1 cellular context compared by ENCODE assay signal in the genomic region with DNA sequence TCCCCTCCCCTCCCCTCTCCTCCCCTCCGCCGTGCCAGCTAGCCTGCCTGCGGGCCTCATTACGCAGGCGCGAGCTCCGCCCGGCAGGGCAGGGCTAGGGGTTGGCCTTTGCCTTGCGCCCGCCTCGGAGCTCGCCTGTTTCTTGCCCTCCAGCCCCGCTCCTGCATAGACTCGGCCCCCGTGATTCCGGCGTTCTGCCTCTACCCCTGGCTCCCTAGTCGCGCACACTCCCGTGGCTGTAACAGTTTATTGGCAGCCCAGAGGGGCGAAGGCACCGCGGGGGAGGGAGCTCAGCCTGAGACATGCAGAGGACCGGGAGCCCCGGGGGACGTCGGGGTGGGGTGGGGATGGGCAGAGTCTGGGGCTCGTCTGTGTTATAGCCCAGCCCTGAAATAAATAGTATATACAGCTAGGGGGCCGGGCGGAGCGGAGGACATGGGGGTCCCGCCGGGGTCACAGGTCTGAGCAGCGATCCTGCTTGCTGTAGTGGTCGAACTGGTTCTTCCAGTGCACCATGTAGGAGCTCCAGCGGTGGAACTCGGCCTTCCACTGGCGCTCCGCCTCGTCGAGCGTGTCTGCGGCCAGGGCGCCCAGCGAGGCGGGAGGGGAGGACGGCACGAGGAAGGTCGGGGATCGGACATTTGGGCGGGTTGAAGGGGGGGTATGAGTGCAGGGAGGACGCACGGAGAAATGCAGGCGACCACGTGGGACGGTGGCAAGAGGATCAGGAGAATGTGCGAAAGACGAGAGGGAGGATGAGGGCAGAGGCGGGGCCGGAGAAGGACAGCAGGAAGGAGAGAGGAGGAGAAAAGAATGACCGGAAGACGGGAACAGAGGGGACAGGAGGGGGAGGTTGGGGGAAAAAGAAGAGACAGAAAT.
TF ChIP-seq lines count a peak whose summit lies in the region.

No MANE protein-coding gene starts in this region.

TF ChIP-seq in HepG2, 621 proteins besides CTCF, POLR2A, EP300 and RAD21 (continued from another document and continues in another):
- TF ChIP-seq, protein P1, sequence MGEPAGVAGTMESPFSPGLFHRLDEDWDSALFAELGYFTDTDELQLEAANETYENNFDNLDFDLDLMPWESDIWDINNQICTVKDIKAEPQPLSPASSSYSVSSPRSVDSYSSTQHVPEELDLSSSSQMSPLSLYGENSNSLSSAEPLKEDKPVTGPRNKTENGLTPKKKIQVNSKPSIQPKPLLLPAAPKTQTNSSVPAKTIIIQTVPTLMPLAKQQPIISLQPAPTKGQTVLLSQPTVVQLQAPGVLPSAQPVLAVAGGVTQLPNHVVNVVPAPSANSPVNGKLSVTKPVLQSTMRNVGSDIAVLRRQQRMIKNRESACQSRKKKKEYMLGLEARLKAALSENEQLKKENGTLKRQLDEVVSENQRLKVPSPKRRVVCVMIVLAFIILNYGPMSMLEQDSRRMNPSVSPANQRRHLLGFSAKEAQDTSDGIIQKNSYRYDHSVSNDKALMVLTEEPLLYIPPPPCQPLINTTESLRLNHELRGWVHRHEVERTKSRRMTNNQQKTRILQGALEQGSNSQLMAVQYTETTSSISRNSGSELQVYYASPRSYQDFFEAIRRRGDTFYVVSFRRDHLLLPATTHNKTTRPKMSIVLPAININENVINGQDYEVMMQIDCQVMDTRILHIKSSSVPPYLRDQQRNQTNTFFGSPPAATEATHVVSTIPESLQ (CRISPR knock-in tag; conservative IDR thresholded peaks at IDR 0.05) = no peak
- TF ChIP-seq ZNF850 (CRISPR knock-in tag; conservative IDR thresholded peaks at IDR 0.05) (no peak), SRY (CRISPR knock-in tag; IDR thresholded peaks at IDR 0.05) (0 out of 2 replicates have a peak, but pooled peaks have one; percentile 66), AHR (CRISPR knock-in tag; IDR thresholded peaks at IDR 0.05) (no peak), MEF2D (CRISPR knock-in tag; IDR thresholded peaks at IDR 0.05) (no peak; the same call in 1 of the 2 replicates), ZNF225 (CRISPR knock-in tag; IDR thresholded peaks at IDR 0.05) (peak; percentile 87), ZKSCAN8 (CRISPR knock-in tag; IDR thresholded peaks at IDR 0.05; ENCODE audit: borderline replicate concordance) (no peak), KMT2A (CRISPR knock-in tag; IDR thresholded peaks at IDR 0.05) (no peak), EEA1 (CRISPR knock-in tag; IDR thresholded peaks at IDR 0.05; ENCODE audit: borderline replicate concordance) (peak; percentile 69; the same call in 1 of the 2 replicates), ZNF143 (CRISPR knock-in tag; IDR thresholded peaks at IDR 0.05) (no peak), DR1 (CRISPR knock-in tag; IDR thresholded peaks at IDR 0.05) (no peak; the same call in 1 of the 2 replicates), GABPA (IDR thresholded peaks at IDR 0.05; ENCODE audit: low read depth, low read length) (no peak), GABPA (CRISPR knock-in tag; IDR thresholded peaks at IDR 0.05; ENCODE audit: low read depth) (peak; percentile 66), ZNF30 (CRISPR knock-in tag; IDR thresholded peaks at IDR 0.05) (no peak), ZNF556 (CRISPR knock-in tag; IDR thresholded peaks at IDR 0.05; ENCODE audit: borderline replicate concordance) (peak; percentile 46; the same call in 1 of the 2 replicates), HNRNPK (IDR thresholded peaks at IDR 0.05; ENCODE audit: low read depth, low read length, poor library complexity, severe bottlenecking) (peak; percentile 3), KLF9 (CRISPR knock-in tag; IDR thresholded peaks at IDR 0.05; ENCODE audit: low read depth) (no peak), ZBTB7B (CRISPR knock-in tag; IDR thresholded peaks at IDR 0.05) (no peak), ZNF296 (CRISPR knock-in tag; conservative IDR thresholded peaks at IDR 0.05) (peak; percentile 78), BRCA1 (CRISPR knock-in tag; IDR thresholded peaks at IDR 0.05) (no peak), EED (CRISPR knock-in tag; IDR thresholded peaks at IDR 0.05) (0 out of 2 replicates have a peak, but pooled peaks have one; percentile 42), SNAI1 (CRISPR knock-in tag; IDR thresholded peaks at IDR 0.05; ENCODE audit: borderline replicate concordance) (no peak), NKX3-1 (CRISPR knock-in tag; IDR thresholded peaks at IDR 0.05) (no peak), ZNF232 (CRISPR knock-in tag; IDR thresholded peaks at IDR 0.05; ENCODE audit: borderline replicate concordance) (peak; percentile 70; the same call in 1 of the 2 replicates), MLLT10 (CRISPR knock-in tag; IDR thresholded peaks at IDR 0.05) (no peak), ZNF775 (CRISPR knock-in tag; IDR thresholded peaks at IDR 0.05; ENCODE audit: borderline replicate concordance) (0 out of 2 replicates have a peak, but pooled peaks have one; percentile 44), ZSCAN21 (CRISPR knock-in tag; IDR thresholded peaks at IDR 0.05; ENCODE audit: borderline replicate concordance) (peak; percentile 88; the same call in 1 of the 2 replicates), ZNF563 (CRISPR knock-in tag; IDR thresholded peaks at IDR 0.05) (peak; percentile 73), ZFP36 (IDR thresholded peaks at IDR 0.05; ENCODE audit: borderline replicate concordance, low read depth, low read length, partially characterized antibody) (no peak), TAF1 (CRISPR knock-in tag; IDR thresholded peaks at IDR 0.05) (peak; percentile 61), BCL6 (CRISPR knock-in tag; IDR thresholded peaks at IDR 0.05) (no peak), STAG1 (CRISPR knock-in tag; IDR thresholded peaks at IDR 0.05) (no peak)
- TF ChIP-seq, protein P2, sequence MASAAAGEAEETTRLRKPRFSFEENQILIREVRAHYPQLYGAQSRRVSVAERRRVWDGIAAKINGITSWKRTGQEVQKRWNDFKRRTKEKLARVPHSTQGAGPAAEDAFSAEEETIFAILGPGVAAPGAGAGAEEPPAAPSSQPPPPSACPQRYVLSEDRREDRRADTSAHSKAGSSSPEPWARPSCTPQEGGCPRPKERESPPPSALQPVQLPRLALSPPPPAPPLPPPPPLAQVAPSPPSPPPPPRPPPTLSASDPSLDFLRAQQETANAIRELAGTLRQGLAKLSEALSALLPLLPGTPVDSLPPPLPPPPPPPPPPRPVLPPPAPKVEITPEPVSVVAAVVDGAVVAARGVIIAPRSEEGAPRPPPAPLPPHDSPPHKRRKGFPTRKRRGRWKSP (CRISPR knock-in tag; IDR thresholded peaks at IDR 0.05) = peak; percentile 77
- TF ChIP-seq, protein P3, sequence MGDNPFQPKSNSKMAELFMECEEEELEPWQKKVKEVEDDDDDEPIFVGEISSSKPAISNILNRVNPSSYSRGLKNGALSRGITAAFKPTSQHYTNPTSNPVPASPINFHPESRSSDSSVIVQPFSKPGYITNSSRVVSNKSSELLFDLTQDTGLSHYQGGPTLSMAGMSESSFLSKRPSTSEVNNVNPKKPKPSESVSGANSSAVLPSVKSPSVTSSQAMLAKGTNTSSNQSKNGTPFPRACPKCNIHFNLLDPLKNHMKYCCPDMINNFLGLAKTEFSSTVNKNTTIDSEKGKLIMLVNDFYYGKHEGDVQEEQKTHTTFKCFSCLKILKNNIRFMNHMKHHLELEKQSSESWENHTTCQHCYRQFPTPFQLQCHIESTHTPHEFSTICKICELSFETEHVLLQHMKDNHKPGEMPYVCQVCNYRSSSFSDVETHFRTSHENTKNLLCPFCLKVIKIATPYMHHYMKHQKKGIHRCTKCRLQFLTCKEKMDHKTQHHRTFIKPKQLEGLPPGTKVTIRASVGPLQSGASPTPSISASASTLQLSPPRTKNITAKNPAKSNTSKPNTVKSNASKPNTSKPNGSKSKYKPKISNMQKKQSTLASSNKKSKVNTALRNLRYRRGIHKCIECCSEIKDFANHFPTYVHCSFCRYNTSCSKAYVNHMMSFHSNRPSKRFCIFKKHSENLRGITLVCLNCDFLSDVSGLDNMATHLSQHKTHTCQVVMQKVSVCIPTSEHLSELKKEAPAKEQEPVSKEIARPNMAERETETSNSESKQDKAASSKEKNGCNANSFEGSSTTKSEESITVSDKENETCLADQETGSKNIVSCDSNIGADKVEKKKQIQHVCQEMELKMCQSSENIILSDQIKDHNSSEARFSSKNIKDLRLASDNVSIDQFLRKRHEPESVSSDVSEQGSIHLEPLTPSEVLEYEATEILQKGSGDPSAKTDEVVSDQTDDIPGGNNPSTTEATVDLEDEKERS (CRISPR knock-in tag; IDR thresholded peaks at IDR 0.05) = peak; percentile 71
- TF ChIP-seq, protein P4, sequence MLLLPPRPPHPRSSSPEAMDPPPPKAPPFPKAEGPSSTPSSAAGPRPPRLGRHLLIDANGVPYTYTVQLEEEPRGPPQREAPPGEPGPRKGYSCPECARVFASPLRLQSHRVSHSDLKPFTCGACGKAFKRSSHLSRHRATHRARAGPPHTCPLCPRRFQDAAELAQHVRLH (CRISPR knock-in tag; IDR thresholded peaks at IDR 0.05; ENCODE audit: borderline replicate concordance, low read depth) = 0 out of 2 replicates have a peak, but pooled peaks have one; percentile 40
- TF ChIP-seq, protein P5, sequence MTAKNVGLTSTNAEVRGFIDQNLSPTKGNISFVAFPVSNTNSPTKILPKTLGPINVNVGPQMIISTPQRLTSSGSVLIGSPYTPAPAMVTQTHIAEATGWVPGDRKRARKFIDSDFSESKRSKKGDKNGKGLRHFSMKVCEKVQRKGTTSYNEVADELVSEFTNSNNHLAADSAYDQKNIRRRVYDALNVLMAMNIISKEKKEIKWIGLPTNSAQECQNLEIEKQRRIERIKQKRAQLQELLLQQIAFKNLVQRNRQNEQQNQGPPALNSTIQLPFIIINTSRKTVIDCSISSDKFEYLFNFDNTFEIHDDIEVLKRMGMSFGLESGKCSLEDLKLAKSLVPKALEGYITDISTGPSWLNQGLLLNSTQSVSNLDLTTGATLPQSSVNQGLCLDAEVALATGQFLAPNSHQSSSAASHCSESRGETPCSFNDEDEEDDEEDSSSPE (CRISPR knock-in tag; IDR thresholded peaks at IDR 0.05) = peak; percentile 20; the same call in 1 of the 2 replicates
- TF ChIP-seq, protein P6, sequence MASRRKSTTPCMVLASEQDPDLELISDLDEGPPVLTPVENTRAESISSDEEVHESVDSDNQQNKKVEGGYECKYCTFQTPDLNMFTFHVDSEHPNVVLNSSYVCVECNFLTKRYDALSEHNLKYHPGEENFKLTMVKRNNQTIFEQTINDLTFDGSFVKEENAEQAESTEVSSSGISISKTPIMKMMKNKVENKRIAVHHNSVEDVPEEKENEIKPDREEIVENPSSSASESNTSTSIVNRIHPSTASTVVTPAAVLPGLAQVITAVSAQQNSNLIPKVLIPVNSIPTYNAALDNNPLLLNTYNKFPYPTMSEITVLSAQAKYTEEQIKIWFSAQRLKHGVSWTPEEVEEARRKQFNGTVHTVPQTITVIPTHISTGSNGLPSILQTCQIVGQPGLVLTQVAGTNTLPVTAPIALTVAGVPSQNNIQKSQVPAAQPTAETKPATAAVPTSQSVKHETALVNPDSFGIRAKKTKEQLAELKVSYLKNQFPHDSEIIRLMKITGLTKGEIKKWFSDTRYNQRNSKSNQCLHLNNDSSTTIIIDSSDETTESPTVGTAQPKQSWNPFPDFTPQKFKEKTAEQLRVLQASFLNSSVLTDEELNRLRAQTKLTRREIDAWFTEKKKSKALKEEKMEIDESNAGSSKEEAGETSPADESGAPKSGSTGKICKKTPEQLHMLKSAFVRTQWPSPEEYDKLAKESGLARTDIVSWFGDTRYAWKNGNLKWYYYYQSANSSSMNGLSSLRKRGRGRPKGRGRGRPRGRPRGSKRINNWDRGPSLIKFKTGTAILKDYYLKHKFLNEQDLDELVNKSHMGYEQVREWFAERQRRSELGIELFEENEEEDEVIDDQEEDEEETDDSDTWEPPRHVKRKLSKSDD (CRISPR knock-in tag; IDR thresholded peaks at IDR 0.05; ENCODE audit: low read depth) = no peak; the same call in 1 of the 2 replicates
- TF ChIP-seq, protein P7, sequence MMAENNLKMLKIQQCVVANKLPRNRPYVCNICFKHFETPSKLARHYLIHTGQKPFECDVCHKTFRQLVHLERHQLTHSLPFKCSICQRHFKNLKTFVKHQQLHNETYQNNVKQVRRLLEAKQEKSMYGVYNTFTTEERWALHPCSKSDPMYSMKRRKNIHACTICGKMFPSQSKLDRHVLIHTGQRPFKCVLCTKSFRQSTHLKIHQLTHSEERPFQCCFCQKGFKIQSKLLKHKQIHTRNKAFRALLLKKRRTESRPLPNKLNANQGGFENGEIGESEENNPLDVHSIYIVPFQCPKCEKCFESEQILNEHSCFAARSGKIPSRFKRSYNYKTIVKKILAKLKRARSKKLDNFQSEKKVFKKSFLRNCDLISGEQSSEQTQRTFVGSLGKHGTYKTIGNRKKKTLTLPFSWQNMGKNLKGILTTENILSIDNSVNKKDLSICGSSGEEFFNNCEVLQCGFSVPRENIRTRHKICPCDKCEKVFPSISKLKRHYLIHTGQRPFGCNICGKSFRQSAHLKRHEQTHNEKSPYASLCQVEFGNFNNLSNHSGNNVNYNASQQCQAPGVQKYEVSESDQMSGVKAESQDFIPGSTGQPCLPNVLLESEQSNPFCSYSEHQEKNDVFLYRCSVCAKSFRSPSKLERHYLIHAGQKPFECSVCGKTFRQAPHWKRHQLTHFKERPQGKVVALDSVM (CRISPR knock-in tag; IDR thresholded peaks at IDR 0.05) = no peak
- TF ChIP-seq, protein P8, sequence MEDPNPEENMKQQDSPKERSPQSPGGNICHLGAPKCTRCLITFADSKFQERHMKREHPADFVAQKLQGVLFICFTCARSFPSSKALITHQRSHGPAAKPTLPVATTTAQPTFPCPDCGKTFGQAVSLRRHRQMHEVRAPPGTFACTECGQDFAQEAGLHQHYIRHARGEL (CRISPR knock-in tag; IDR thresholded peaks at IDR 0.05) = 0 out of 2 replicates have a peak, but pooled peaks have one; percentile 68
- TF ChIP-seq, protein P9, sequence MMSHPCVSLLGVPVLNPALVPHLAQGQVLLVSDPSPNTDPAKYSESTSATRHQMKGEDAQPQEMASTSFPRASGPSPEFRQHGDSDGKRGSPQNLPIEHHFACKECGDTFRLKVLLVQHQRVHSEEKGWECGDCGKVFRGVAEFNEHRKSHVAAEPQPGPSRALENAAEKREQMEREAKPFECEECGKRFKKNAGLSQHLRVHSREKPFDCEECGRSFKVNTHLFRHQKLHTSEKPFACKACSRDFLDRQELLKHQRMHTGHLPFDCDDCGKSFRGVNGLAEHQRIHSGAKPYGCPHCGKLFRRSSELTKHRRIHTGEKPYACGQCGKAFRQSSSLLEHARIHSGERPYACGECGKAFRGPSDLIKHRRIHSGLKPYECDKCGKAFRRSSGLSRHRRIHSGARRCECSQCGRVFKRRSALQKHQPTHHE (CRISPR knock-in tag; IDR thresholded peaks at IDR 0.05; ENCODE audit: borderline replicate concordance) = 0 out of 2 replicates have a peak, but pooled peaks have one; percentile 79
- TF ChIP-seq, protein P10, sequence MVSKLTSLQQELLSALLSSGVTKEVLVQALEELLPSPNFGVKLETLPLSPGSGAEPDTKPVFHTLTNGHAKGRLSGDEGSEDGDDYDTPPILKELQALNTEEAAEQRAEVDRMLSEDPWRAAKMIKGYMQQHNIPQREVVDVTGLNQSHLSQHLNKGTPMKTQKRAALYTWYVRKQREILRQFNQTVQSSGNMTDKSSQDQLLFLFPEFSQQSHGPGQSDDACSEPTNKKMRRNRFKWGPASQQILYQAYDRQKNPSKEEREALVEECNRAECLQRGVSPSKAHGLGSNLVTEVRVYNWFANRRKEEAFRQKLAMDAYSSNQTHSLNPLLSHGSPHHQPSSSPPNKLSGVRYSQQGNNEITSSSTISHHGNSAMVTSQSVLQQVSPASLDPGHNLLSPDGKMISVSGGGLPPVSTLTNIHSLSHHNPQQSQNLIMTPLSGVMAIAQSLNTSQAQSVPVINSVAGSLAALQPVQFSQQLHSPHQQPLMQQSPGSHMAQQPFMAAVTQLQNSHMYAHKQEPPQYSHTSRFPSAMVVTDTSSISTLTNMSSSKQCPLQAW (CRISPR knock-in tag; IDR thresholded peaks at IDR 0.05) = no peak
